In genomic region chr7:121266307-121266894, GRCh38 we compare ENCODE assay signal across 34 cellular contexts.
"Had no signal": no experiment of that assay in that cellular context is flagged by ENCODE, and none has a peak within 500 bp of the region (broad histone marks: within the 10 kb centered on the region; RNA-seq: fewer than 3 reads in every experiment).

No MANE protein-coding gene starts in this region.

- H3K9me3 ChIP-seq: adrenal gland, body of pancreas, breast epithelium, colonic mucosa, esophagus muscularis mucosa, gastroesophageal sphincter had no signal

- H3K4me1 Mint-ChIP-seq: activated naive CD4-positive, alpha-beta T cell treated with anti-CD3 and anti-CD28 coated beads, Interleukin-2, amount 50 U/mL, for 24 hours had no signal

- H3K27ac Mint-ChIP-seq: activated B cell treated with CpG ODN at 0.5 μM for 24 hours; activated CD8-positive, alpha-beta T cell treated with anti-CD3 and anti-CD28 coated beads for 36 hours; activated naive CD4-positive, alpha-beta T cell treated with anti-CD3 and anti-CD28 coated beads for 36 hours; activated naive CD4-positive, alpha-beta T cell treated with anti-CD3 and anti-CD28 coated beads, Interleukin-2, amount 50 U/mL, for 24 hours; activated naive CD8-positive, alpha-beta T cell treated with anti-CD3 and anti-CD28 coated beads for 36 hours; activated naive CD8-positive, alpha-beta T cell treated with anti-CD3 and anti-CD28 coated beads, Interleukin-2, amount 50 U/mL, for 24 hours; activated T-helper 2 cell treated with anti-CD3 and anti-CD28 coated beads, Interferon-gamma antibody, Interleukin-2, Interleukin-4, amounts not matched to agents 10 μg/mL and 5 μg/mL and 100 μg/mL, durations not matched to agents 14 hours and 24 hours and 36 hours; T-helper 1 cell treated with Interleukin-12 subunit alpha and Interleukin-12 subunit beta and Interleukin-4 antibody, amounts not matched to agents 30 μg/mL and 1 μg/mL, for 36 hours; T-helper 2 cell treated with Interferon-gamma antibody and Interleukin-4, amounts not matched to agents 5 μg/mL and 100 μg/mL, for 36 hours had no signal

- H3K4me1 ChIP-seq: adrenal gland, body of pancreas, breast epithelium, colonic mucosa, esophagus muscularis mucosa, gastroesophageal sphincter, heart right ventricle had no signal

- H3K36me3 Mint-ChIP-seq: activated naive CD4-positive, alpha-beta T cell treated with anti-CD3 and anti-CD28 coated beads, Interleukin-2, amount 50 U/mL, for 24 hours; activated naive CD8-positive, alpha-beta T cell treated with anti-CD3 and anti-CD28 coated beads for 36 hours had no signal

- H3K4me3 ChIP-seq: adrenal gland, body of pancreas, breast epithelium, cardiac muscle cell, colonic mucosa, esophagus muscularis mucosa, gastroesophageal sphincter, heart right ventricle, hepatocyte had no signal

- H3K27me3 ChIP-seq: adrenal gland, body of pancreas, breast epithelium, cardiac muscle cell, colonic mucosa, esophagus muscularis mucosa, gastroesophageal sphincter, heart right ventricle, hepatocyte had no signal

- DNase-seq: activated B cell treated with CpG ODN at 0.5 μM for 24 hours; activated CD4-positive, alpha-beta T cell treated with anti-CD3 and anti-CD28 coated beads for 48 hours; activated CD4-positive, alpha-beta T cell treated with anti-CD3 and anti-CD28 coated beads, Interleukin-2, amount 50 U/mL, for 1 hour; activated CD4-positive, alpha-beta T cell treated with anti-CD3 and anti-CD28 coated beads, Interleukin-2, amount 50 U/mL, for 48 hours; activated CD8-positive, alpha-beta memory T cell treated with anti-CD3 and anti-CD28 coated beads for 24 hours; activated CD8-positive, alpha-beta T cell treated with anti-CD3 and anti-CD28 coated beads for 36 hours; activated effector memory CD4-positive, alpha-beta T cell treated with anti-CD3 and anti-CD28 coated beads, Interleukin-2, amount 50 U/mL, for 16 hours; activated naive CD4-positive, alpha-beta T cell treated with anti-CD3 and anti-CD28 coated beads for 36 hours; activated naive CD8-positive, alpha-beta T cell treated with anti-CD3 and anti-CD28 coated beads for 36 hours; activated naive CD8-positive, alpha-beta T cell treated with anti-CD3 and anti-CD28 coated beads, Interleukin-2, amount 50 U/mL, for 24 hours; activated T-cell treated with anti-CD3 and anti-CD28 coated beads, Interleukin-2, amount 50 U/mL, for 4 hours; adrenal gland; amygdala; aorta; body of pancreas; central memory CD4-positive, alpha-beta T cell; cerebellar nuclear complex; colonic mucosa; effector memory CD4-positive, alpha-beta T cell; erythroblast; foreskin melanocyte; heart right ventricle; T1000; WERI-Rb-1 had no signal

- ATAC-seq: activated CD4-positive, CD25-positive, alpha-beta regulatory T cell treated with anti-CD3 and anti-CD28 coated beads, Interleukin-2, amount 50 U/mL, for 24 hours; activated CD8-positive, alpha-beta T cell treated with anti-CD3 and anti-CD28 coated beads for 36 hours; activated naive CD8-positive, alpha-beta T cell treated with anti-CD3 and anti-CD28 coated beads, Interleukin-2, amount 50 U/mL, for 24 hours; activated T-cell treated with anti-CD3 and anti-CD28 coated beads, Interleukin-2, amount 50 U/mL, for 4 hours; body of pancreas; gastroesophageal sphincter; heart right ventricle had no signal

- H3K27ac ChIP-seq: adrenal gland, body of pancreas, breast epithelium, cardiac muscle cell, colonic mucosa, esophagus muscularis mucosa, gastroesophageal sphincter, heart right ventricle, hepatocyte, WERI-Rb-1 had no signal

- H3K27me3 Mint-ChIP-seq: activated B cell treated with CpG ODN at 0.5 μM for 24 hours had no signal

- H3K36me3 ChIP-seq: adrenal gland, breast epithelium, cardiac muscle cell, colonic mucosa, WERI-Rb-1 had no signal

- H3K4me3 Mint-ChIP-seq: activated B cell treated with CpG ODN at 0.5 μM for 24 hours; activated CD8-positive, alpha-beta T cell treated with anti-CD3 and anti-CD28 coated beads for 36 hours; activated naive CD4-positive, alpha-beta T cell treated with anti-CD3 and anti-CD28 coated beads for 36 hours; activated naive CD4-positive, alpha-beta T cell treated with anti-CD3 and anti-CD28 coated beads, Interleukin-2, amount 50 U/mL, for 24 hours; activated naive CD8-positive, alpha-beta T cell treated with anti-CD3 and anti-CD28 coated beads for 36 hours; activated naive CD8-positive, alpha-beta T cell treated with anti-CD3 and anti-CD28 coated beads, Interleukin-2, amount 50 U/mL, for 24 hours; activated T-cell treated with anti-CD3 and anti-CD28 coated beads, Interleukin-2, amount 50 U/mL, for 4 hours; T-helper 1 cell treated with Interleukin-12 subunit alpha and Interleukin-12 subunit beta and Interleukin-4 antibody, amounts not matched to agents 30 μg/mL and 1 μg/mL, for 36 hours; T-helper 2 cell treated with Interferon-gamma antibody and Interleukin-4, amounts not matched to agents 5 μg/mL and 100 μg/mL, for 36 hours had no signal

- H3K9me3 Mint-ChIP-seq: activated B cell treated with CpG ODN at 0.5 μM for 24 hours; activated CD8-positive, alpha-beta T cell treated with anti-CD3 and anti-CD28 coated beads for 36 hours; activated naive CD4-positive, alpha-beta T cell treated with anti-CD3 and anti-CD28 coated beads for 36 hours; activated naive CD4-positive, alpha-beta T cell treated with anti-CD3 and anti-CD28 coated beads, Interleukin-2, amount 50 U/mL, for 24 hours; activated naive CD8-positive, alpha-beta T cell treated with anti-CD3 and anti-CD28 coated beads, Interleukin-2, amount 50 U/mL, for 24 hours; activated T-cell treated with anti-CD3 and anti-CD28 coated beads, Interleukin-2, amount 50 U/mL, for 4 hours; activated T-helper 2 cell treated with anti-CD3 and anti-CD28 coated beads, Interferon-gamma antibody, Interleukin-2, Interleukin-4, amounts not matched to agents 10 μg/mL and 5 μg/mL and 100 μg/mL, durations not matched to agents 14 hours and 24 hours and 36 hours; T-helper 1 cell treated with Interleukin-12 subunit alpha and Interleukin-12 subunit beta and Interleukin-4 antibody, amounts not matched to agents 30 μg/mL and 1 μg/mL, for 36 hours; T-helper 2 cell treated with Interferon-gamma antibody and Interleukin-4, amounts not matched to agents 5 μg/mL and 100 μg/mL, for 36 hours had no signal
